ENCODE assay signal across 15 cellular contexts in the genomic region with DNA sequence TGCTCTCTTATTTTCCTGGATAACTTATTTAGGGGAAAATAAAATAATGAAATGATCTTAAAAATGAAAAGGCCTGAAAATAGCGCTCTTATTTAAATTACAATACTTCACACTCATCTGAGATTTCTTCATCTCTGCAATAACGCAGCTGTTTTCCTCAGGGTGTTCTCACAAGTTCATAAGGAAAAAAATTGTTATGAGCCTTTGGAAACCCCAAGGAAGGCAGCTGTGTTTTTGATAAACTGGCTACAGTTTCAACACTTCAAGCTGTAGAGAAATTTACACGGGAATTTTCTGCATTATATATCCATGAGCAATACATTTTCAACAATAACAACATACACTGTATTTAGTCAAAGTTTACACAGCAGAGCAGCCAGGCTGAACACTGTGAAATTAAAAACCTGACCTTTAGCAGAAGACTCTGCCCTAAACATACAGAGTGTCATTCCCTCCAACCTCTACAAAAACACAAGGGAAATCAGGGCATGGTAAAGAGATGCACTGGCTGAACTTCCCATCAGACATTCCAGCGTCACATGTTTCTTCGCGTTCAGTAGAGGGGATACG.
"Had no signal": no experiment of that assay in that cellular context is flagged by ENCODE, and none has a peak within 500 bp of the region (broad histone marks: within the 10 kb centered on the region; RNA-seq: fewer than 3 reads in every experiment).

No MANE protein-coding gene starts in this region.

- H3K27me3 ChIP-seq: ovary, tibial nerve, vagina had no signal

- H3K4me1 ChIP-seq: esophagus muscularis mucosa, tibial nerve, vagina had no signal

- H3K9me3 ChIP-seq: esophagus muscularis mucosa, ovary, tibial nerve, vagina had no signal

- H3K36me3 ChIP-seq: esophagus muscularis mucosa, ovary, tibial nerve, vagina had no signal

- H3K4me3 ChIP-seq: esophagus muscularis mucosa, ovary, tibial nerve, vagina had no signal

- H3K27ac ChIP-seq: esophagus muscularis mucosa, ovary, tibial nerve, vagina had no signal

- DNase-seq: activated CD4-positive, alpha-beta T cell treated with anti-CD3 and anti-CD28 coated beads, Interleukin-2, amount 50 U/mL, for 1 hour; activated CD8-positive, alpha-beta memory T cell treated with anti-CD3 and anti-CD28 coated beads for 24 hours; activated gamma-delta T cell treated with Interleukin-2 at 50 U/mL for 16 hours; cortex of kidney; effector CD4-positive, alpha-beta T cell; islet precursor cell; ovary; stimulated activated CD4-positive, alpha-beta T cell treated with anti-CD3 and anti-CD28 coated beads, Interleukin-15, amount 100 ng/mL, for 24 hours; stimulated activated CD4-positive, alpha-beta T cell treated with anti-CD3 and anti-CD28 coated beads, Interleukin-4, amount 100 ng/mL, for 1 hour; stimulated activated naive CD4-positive, alpha-beta T cell; substantia nigra; SW 1271 had no signal
